ENCODE assay signal across 1 cellular context in genomic region chr16:67936876-67937605, GRCh38.
TF ChIP-seq lines count a peak whose summit lies in the region.

No MANE protein-coding gene starts in this region.

TF ChIP-seq in HEK293, 187 proteins besides CTCF, POLR2A, EP300 and RAD21 (continued from another document):
- TF ChIP-seq, protein P1, sequence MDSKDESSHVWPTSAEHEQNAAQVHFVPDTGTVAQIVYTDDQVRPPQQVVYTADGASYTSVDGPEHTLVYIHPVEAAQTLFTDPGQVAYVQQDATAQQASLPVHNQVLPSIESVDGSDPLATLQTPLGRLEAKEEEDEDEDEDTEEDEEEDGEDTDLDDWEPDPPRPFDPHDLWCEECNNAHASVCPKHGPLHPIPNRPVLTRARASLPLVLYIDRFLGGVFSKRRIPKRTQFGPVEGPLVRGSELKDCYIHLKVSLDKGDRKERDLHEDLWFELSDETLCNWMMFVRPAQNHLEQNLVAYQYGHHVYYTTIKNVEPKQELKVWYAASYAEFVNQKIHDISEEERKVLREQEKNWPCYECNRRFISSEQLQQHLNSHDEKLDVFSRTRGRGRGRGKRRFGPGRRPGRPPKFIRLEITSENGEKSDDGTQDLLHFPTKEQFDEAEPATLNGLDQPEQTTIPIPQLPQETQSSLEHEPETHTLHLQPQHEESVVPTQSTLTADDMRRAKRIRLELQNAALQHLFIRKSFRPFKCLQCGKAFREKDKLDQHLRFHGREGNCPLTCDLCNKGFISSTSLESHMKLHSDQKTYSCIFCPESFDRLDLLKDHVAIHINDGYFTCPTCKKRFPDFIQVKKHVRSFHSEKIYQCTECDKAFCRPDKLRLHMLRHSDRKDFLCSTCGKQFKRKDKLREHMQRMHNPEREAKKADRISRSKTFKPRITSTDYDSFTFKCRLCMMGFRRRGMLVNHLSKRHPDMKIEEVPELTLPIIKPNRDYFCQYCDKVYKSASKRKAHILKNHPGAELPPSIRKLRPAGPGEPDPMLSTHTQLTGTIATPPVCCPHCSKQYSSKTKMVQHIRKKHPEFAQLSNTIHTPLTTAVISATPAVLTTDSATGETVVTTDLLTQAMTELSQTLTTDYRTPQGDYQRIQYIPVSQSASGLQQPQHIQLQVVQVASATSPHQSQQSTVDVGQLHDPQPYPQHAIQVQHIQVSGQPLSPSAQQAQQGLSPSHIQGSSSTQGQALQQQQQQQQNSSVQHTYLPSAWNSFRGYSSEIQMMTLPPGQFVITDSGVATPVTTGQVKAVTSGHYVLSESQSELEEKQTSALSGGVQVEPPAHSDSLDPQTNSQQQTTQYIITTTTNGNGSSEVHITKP (tag by site-specific recombination; IDR thresholded peaks at IDR 0.05), result peak; percentile 73
